In the genomic region with DNA sequence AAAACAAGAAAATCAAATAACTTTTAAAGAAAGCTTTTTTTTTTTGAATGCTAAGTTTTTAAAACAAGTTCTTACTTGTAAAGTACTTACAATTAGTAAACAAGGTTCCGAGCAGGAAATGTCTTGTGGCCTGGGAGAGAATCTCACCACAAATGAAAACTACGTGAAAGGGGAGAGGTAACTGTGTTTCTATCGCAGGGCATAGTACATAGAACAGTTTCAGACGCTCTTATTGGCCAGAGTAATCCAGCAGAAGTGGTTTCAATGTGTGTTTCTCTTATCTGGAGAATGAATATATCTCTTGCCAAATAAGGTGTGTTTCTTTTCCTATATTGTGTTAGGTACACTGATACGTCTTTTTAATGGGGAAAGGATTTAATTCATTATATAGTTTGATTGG, we compare ENCODE assay signal across 8 cellular contexts. TPM values are rescaled to one million over a fixed set of nuclear protein-coding genes. Genes with fewer than 3 reads are reported as not detected.
DNase-seq lines count a peak whose midpoint lies in the region; ATAC-seq and TF ChIP-seq lines count a peak whose summit lies in the region.

A gene with protein sequence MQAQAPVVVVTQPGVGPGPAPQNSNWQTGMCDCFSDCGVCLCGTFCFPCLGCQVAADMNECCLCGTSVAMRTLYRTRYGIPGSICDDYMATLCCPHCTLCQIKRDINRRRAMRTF (minus strand): TSS at position 154 of the 400 bp plus-strand sequence. CDS start 6,808 bp downstream, outside the sequence.

- no peak within 1 kb of the TSS for H3K23ac ChIP-seq in mesenchymal stem cell (ENCODE audit: low read length in 2 of 2)

- H3K4me3 Mint-ChIP-seq in activated CD4-positive, alpha-beta T cell treated with anti-CD3 and anti-CD28 coated beads, Interleukin-2, amount 10 ng/mL, durations not matched to agents 7 days and 5 days = peak within 1 kb of the TSS; percentile 92

- peak within 1 kb of the TSS in 1 of 2 experiments; percentile 9 for H3K14ac ChIP-seq in mesenchymal stem cell (ENCODE audit: low read length in 2 of 2)

- H3K27me3 Mint-ChIP-seq in activated CD4-positive, alpha-beta T cell treated with anti-CD3 and anti-CD28 coated beads, Interleukin-2, amount 10 ng/mL, durations not matched to agents 7 days and 5 days = no peaks in the 10 kb centered on the region

- no peak within 1 kb of the TSS for H2BK120ac ChIP-seq in mesenchymal stem cell (ENCODE audit: low read depth, low read length)

- no peaks in the 10 kb centered on the region for H3K79me2 ChIP-seq in KMS-11 (ENCODE audit: insufficient read depth, low read depth)

- H2AFZ ChIP-seq in KMS-11 (ENCODE audit: low read depth) = no peak within 1 kb of the TSS
- no peak within 1 kb of the TSS for H2AFZ ChIP-seq in mesenchymal stem cell (ENCODE audit: low read depth, low read length)

- peak within 1 kb of the TSS; percentile 42 for H3K4me2 ChIP-seq in KMS-11
- no peak within 1 kb of the TSS for H3K4me2 ChIP-seq in mesenchymal stem cell (ENCODE audit: low read length, poor library complexity, severe bottlenecking)

- H3K27ac ChIP-seq in KMS-11 = no peak within 1 kb of the TSS
- peak within 1 kb of the TSS; percentile 40 for H3K27ac ChIP-seq in mesenchymal stem cell (ENCODE audit: low read length, poor library complexity, severe bottlenecking)

- peak; percentile 43 for ATAC-seq in GM21717 (IDR thresholded peaks at IDR 0.05; ENCODE audit: unreplicated experiment)
- ATAC-seq in HG03439 (IDR thresholded peaks at IDR 0.05; ENCODE audit: unreplicated experiment) = no peak

- H3K9me3 Mint-ChIP-seq in activated CD4-positive, alpha-beta T cell treated with anti-CD3 and anti-CD28 coated beads, Interleukin-2, amount 10 ng/mL, durations not matched to agents 7 days and 5 days = no peaks in the 10 kb centered on the region

- H3K27me3 ChIP-seq in KMS-11 (ENCODE audit: insufficient read depth, low read depth) (no peaks in the 10 kb centered on the region), mesenchymal stem cell (ENCODE audit: control insufficient read depth in 1 of 2, insufficient read depth in 1 of 2, low read length in 2 of 2) (peaks cover 0 to 8% of the 10 kb centered on the region in 2 experiments)

- H3K27ac Mint-ChIP-seq in activated CD4-positive, alpha-beta T cell treated with anti-CD3 and anti-CD28 coated beads, Interleukin-2, amount 10 ng/mL, durations not matched to agents 7 days and 5 days = peak within 1 kb of the TSS; percentile 92

- H4K20me1 ChIP-seq in KMS-11 (ENCODE audit: insufficient read depth) = no peaks in the 10 kb centered on the region

- DNase-seq in GM12865 (ENCODE audit: low read depth) (peak; percentile 87), mesenchymal stem cell (peak; percentile 72), head of caudate nucleus (no peak), NK-92 (lab: John Stamatoyannopoulos, UW; ENCODE audit: unreplicated experiment) (no peak)
- peak; percentile 82 for DNase-seq in activated CD4-positive, alpha-beta T cell treated with anti-CD3 and anti-CD28 coated beads, Interleukin-2, amount 10 ng/mL, durations not matched to agents 7 days and 5 days

- CTCF ChIA-PET in activated CD4-positive, alpha-beta T cell treated with anti-CD3 and anti-CD28 coated beads, Interleukin-2, amount 10 ng/mL, durations not matched to agents 7 days and 5 days (lab: Charles Lee) = interaction anchor here (0.7 to 1.8 kb wide), 5 partner anchors 9 to 98 kb away, joined by 3 to 4 read pairs (median 3); no protein-coding TSS in a partner anchor

- no peak within 1 kb of the TSS for H3K4ac ChIP-seq in mesenchymal stem cell (ENCODE audit: low read depth in 1 of 2, low read length in 2 of 2)

- no peak within 1 kb of the TSS for H4K8ac ChIP-seq in mesenchymal stem cell (ENCODE audit: low read length)

- WGBS in mesenchymal stem cell = 21% methylated on average over 5 of the region's 5 CpGs

- H3K18ac ChIP-seq in mesenchymal stem cell (ENCODE audit: low read depth in 1 of 2, low read length in 2 of 2) = peak within 1 kb of the TSS in 1 of 2 experiments; percentile 77

- H3K4me3 ChIP-seq in GM12865 (ENCODE audit: low read depth, low read length) (peak within 1 kb of the TSS; percentile 68), KMS-11 (IDR thresholded peaks at IDR 0.05; ENCODE audit: insufficient read depth, low read depth, low read length) (no peak within 1 kb of the TSS), mesenchymal stem cell (ENCODE audit: insufficient read depth in 1 of 2, low read depth in 1 of 2, low read length in 2 of 2) (no peak within 1 kb of the TSS)

- H3K9me3 ChIP-seq in mesenchymal stem cell (ENCODE audit: control insufficient read depth, low read length) = no peaks in the 10 kb centered on the region

- H3K4me1 ChIP-seq in KMS-11 (ENCODE audit: low read depth, poor library complexity, severe bottlenecking) (peaks cover 38% of the 10 kb centered on the region), mesenchymal stem cell (ENCODE audit: control insufficient read depth, insufficient read depth, low read depth, low read length) (peaks cover 3% of the 10 kb centered on the region)

- POLR2A ChIA-PET in activated CD4-positive, alpha-beta T cell treated with anti-CD3 and anti-CD28 coated beads, Interleukin-2, amount 10 ng/mL, durations not matched to agents 7 days and 5 days (lab: Charles Lee) = no interaction called here

- H3K79me1 ChIP-seq in mesenchymal stem cell (replicated peaks; ENCODE audit: low read length, poor library complexity, severe bottlenecking) = no peaks in the 10 kb centered on the region

- intact Hi-C loops in head of caudate nucleus (cut with DNase I) = no loop called here

- peaks cover 40% of the 10 kb centered on the region for H3K36me3 Mint-ChIP-seq in activated CD4-positive, alpha-beta T cell treated with anti-CD3 and anti-CD28 coated beads, Interleukin-2, amount 10 ng/mL, durations not matched to agents 7 days and 5 days (ENCODE audit: low read depth)

- H4K91ac ChIP-seq in mesenchymal stem cell (ENCODE audit: low read length) = no peak within 1 kb of the TSS

- H3K36me3 ChIP-seq in KMS-11 (ENCODE audit: insufficient read depth) = no peaks in the 10 kb centered on the region
- no peaks in the 10 kb centered on the region for H3K36me3 ChIP-seq in mesenchymal stem cell (ENCODE audit: control insufficient read depth in 1 of 2, insufficient read depth in 2 of 2, low read depth in 1 of 2, low read length in 2 of 2)

- peak within 1 kb of the TSS; percentile 80 for H2AK5ac ChIP-seq in mesenchymal stem cell (ENCODE audit: low read length, severe bottlenecking)

- H2BK5ac ChIP-seq in mesenchymal stem cell (ENCODE audit: low read depth, low read length, poor library complexity, severe bottlenecking) = no peak within 1 kb of the TSS

- no peak within 1 kb of the TSS for H2BK15ac ChIP-seq in mesenchymal stem cell (ENCODE audit: low read depth, poor library complexity, severe bottlenecking)

- TF ChIP-seq CTCF in GM12865 (IDR thresholded peaks at IDR 0.05; ENCODE audit: insufficient read depth, low read depth, low read length, missing control alignments) (no peak), KMS-11 (conservative IDR thresholded peaks at IDR 0.05; ENCODE audit: low read depth, low read length) (no peak)

- no peak within 1 kb of the TSS for H3K9ac ChIP-seq in KMS-11
- no peak within 1 kb of the TSS for H3K9ac ChIP-seq in mesenchymal stem cell (ENCODE audit: low read length)

- peaks cover 49% of the 10 kb centered on the region for H3K4me1 Mint-ChIP-seq in activated CD4-positive, alpha-beta T cell treated with anti-CD3 and anti-CD28 coated beads, Interleukin-2, amount 10 ng/mL, durations not matched to agents 7 days and 5 days

- peak within 1 kb of the TSS in 1 of 2 experiments; percentile 47 for H2BK12ac ChIP-seq in mesenchymal stem cell (ENCODE audit: low read length in 2 of 2)

RNA-seq across cellular contexts. Expression of the gene that starts here (rescaled TPM):
- 100 to 1,000 TPM; 395 to 418 TPM for total RNA-seq in activated CD4-positive, alpha-beta T cell treated with anti-CD3 and anti-CD28 coated beads, Interleukin-2, amount 10 ng/mL, durations not matched to agents 7 days and 5 days
- 33.2 TPM for polyA plus RNA-seq in mesenchymal stem cell (2013, experiment 1 of 2)
- polyA plus RNA-seq in mesenchymal stem cell (2013, experiment 2 of 2) = 36.4 TPM

Comparison
In these comparisons a context has a peak if more than half of its experiments do, and no peak if none do; other contexts are left out.
1. DNase-seq: peak in GM12865 (single experiment), activated CD4-positive, alpha-beta T cell treated with anti-CD3 and anti-CD28 coated beads, Interleukin-2, amount 10 ng/mL, durations not matched to agents 7 days and 5 days (single experiment) and mesenchymal stem cell (single experiment); none in head of caudate nucleus (0 of 42) and NK-92 (single experiment).